In the genomic region with DNA sequence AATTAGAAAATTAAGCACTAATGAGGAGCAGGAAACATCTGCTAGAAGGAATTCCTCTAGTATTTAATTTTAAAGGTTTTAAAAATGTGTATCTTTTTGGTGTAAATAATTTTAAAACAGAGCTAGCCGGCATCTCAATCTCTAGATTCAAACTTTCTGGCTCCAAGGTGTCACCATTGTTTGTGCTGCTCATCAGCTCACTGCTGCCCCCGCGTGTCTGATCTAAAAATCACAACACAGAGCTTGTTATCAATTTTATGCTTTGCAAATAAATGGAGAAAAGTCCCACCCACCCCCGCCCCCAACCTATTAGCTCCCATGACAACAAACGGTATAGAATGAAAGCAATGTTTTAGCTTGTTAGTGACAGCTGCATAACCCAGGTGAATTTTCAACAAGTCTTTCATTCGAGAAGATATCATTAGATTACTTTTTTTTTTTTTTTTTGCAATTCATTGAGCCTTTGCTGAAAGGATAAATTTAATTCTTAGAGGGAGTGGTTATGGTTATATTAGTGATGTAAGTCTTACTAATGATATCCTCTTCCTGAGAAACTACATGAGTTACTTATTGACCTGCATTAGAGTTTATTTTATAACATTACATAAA, we compare ENCODE assay signal across 8 cellular contexts. TPM values are rescaled to one million over a fixed set of nuclear protein-coding genes. Genes with fewer than 3 reads are reported as not detected.
DNase-seq lines count a peak whose midpoint lies in the region; ATAC-seq, FAIRE-seq and TF ChIP-seq lines count a peak whose summit lies in the region.

No MANE protein-coding gene starts in this region.

- H3K4me3 ChIP-seq in ovary (peak overlapping the region; percentile 51), thoracic aorta (peak overlapping the region; percentile 96)

- 1 to 2% (median 2%) methylated on average over 6 of the region's 6 CpGs for WGBS in ovary, 3 donors

- peaks cover 13% of the 10 kb centered on the region for H3K4me1 Mint-ChIP-seq in activated naive CD8-positive, alpha-beta T cell (ENCODE audit: low read depth)

- peak overlapping the region; percentile 89 for H3K4me3 Mint-ChIP-seq in activated naive CD8-positive, alpha-beta T cell

- TF ChIP-seq CTCF in ovary (IDR thresholded peaks at IDR 0.05) (peak in 2 of 3 donors; percentile 55 to 60), thoracic aorta (IDR thresholded peaks at IDR 0.05) (peak; percentile 77)

- H3K9me3 ChIP-seq in ovary (no peaks in the 10 kb centered on the region), thoracic aorta (no peaks in the 10 kb centered on the region)

- no peaks in the 10 kb centered on the region for H3K9me3 Mint-ChIP-seq in activated naive CD8-positive, alpha-beta T cell (ENCODE audit: low read depth)

- peak; percentile 70 for DNase-seq in GM19239 (ENCODE audit: insufficient read length, low spot score)
- peak; percentile 68 for DNase-seq in NCI-H1048 (lab: John Stamatoyannopoulos, UW)
- peak; percentile 89 for DNase-seq in Right ventricle myocardium inferior (ENCODE audit: missing footprints)
- peak; percentile 64 to 85 (median 82) for DNase-seq in ovary
- peak; percentile 40 for DNase-seq in thoracic aorta (ENCODE audit: low spot score)

- H3K36me3 ChIP-seq in ovary = no peaks in the 10 kb centered on the region
- no peaks in the 10 kb centered on the region for H3K36me3 ChIP-seq in thoracic aorta

- H3K36me3 Mint-ChIP-seq in activated naive CD8-positive, alpha-beta T cell = no peaks in the 10 kb centered on the region

- peak; percentile 83 for ATAC-seq in SK-N-SH treated with all-trans-retinoic acid at 6 μM for 48 hours
- ATAC-seq in Right ventricle myocardium inferior = peak; percentile 70
- no peak for ATAC-seq in thoracic aorta (ENCODE audit: insufficient number of reproducible peaks, low FRiP score, low read depth)

- H3K27ac ChIP-seq in ovary = peak overlapping the region; percentile 44 to 65
- peak overlapping the region; percentile 49 to 73 for H3K27ac ChIP-seq in thoracic aorta

- H3K27ac Mint-ChIP-seq in activated naive CD8-positive, alpha-beta T cell = peak overlapping the region; percentile 73

- intact Hi-C loops in Right ventricle myocardium inferior (cut with DNase I) (loop anchor here (1.0 to 5.0 kb wide), 2 partner anchors 29 to 68 kb away; partner anchors contain the start of gene NIN), ovary (cut with DNase I) (no loop called here)

- TF ChIP-seq POLR2A in ovary (IDR thresholded peaks at IDR 0.05) = no peak

- TF ChIP-seq EP300 in ovary (IDR thresholded peaks at IDR 0.05) = no peak

- peaks cover 3% of the 10 kb centered on the region for H3K27me3 Mint-ChIP-seq in activated naive CD8-positive, alpha-beta T cell

- H3K4me1 ChIP-seq in ovary (ENCODE audit: insufficient read depth) (peaks cover 2% of the 10 kb centered on the region), thoracic aorta (ENCODE audit: control insufficient read depth in 1 of 2, low read depth in 2 of 2) (peaks cover 0 to 5% of the 10 kb centered on the region in 2 donors)

- H3K27me3 ChIP-seq in ovary = no peaks in the 10 kb centered on the region
- H3K27me3 ChIP-seq in thoracic aorta (replicated peaks; ENCODE audit: insufficient read depth) = no peaks in the 10 kb centered on the region

- FAIRE-seq in A204.1 (lab: Jason Lieb, UNC) (peak; percentile 90), GM19239 (lab: Jason Lieb, UNC) (peak; percentile 96)

TF ChIP-seq in SK-N-SH treated with all-trans-retinoic acid at 6 μM for 48 hours, 23 proteins besides CTCF, POLR2A, EP300 and RAD21:
- no peak for TF ChIP-seq TOX (CRISPR knock-in tag; IDR thresholded peaks at IDR 0.05; ENCODE audit: borderline replicate concordance)
- TF ChIP-seq, protein P1, sequence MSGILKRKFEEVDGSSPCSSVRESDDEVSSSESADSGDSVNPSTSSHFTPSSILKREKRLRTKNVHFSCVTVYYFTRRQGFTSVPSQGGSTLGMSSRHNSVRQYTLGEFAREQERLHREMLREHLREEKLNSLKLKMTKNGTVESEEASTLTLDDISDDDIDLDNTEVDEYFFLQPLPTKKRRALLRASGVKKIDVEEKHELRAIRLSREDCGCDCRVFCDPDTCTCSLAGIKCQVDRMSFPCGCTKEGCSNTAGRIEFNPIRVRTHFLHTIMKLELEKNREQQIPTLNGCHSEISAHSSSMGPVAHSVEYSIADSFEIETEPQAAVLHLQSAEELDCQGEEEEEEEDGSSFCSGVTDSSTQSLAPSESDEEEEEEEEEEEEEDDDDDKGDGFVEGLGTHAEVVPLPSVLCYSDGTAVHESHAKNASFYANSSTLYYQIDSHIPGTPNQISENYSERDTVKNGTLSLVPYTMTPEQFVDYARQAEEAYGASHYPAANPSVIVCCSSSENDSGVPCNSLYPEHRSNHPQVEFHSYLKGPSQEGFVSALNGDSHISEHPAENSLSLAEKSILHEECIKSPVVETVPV (CRISPR knock-in tag; IDR thresholded peaks at IDR 0.05) = no peak
- no peak for TF ChIP-seq PATZ1 (CRISPR knock-in tag; IDR thresholded peaks at IDR 0.05; ENCODE audit: borderline replicate concordance)
- TF ChIP-seq CSDC2 (CRISPR knock-in tag; IDR thresholded peaks at IDR 0.05) = no peak
- TF ChIP-seq GLIS3 (CRISPR knock-in tag; IDR thresholded peaks at IDR 0.05) = no peak
- TF ChIP-seq ARNTL (CRISPR knock-in tag; IDR thresholded peaks at IDR 0.05; ENCODE audit: borderline replicate concordance, low read depth) = no peak
TF ChIP-seq in SK-N-SH treated with all-trans-retinoic acid at 6 μM for 48 hours: peak in this region for 0.

RNA-seq across cellular contexts. Expression of gene ABHD12B, which starts 11.3 kb away (rescaled TPM):
- total RNA-seq in Right ventricle myocardium inferior (not detected), ovary (1 to 10 TPM in 1 of 7 donors, under 1 TPM in 1, not detected in 5; 0.84 to 5.1 TPM), thoracic aorta (not detected)
- polyA plus RNA-seq in ovary = under 1 TPM in 1 of 2 donors, not detected in 1; 0.45 TPM

RNA-seq across cellular contexts. Expression of gene NIN, which starts 29.6 kb away (rescaled TPM):
- total RNA-seq in Right ventricle myocardium inferior (22.2 TPM), ovary (10 to 100 TPM; 16.0 to 32.4 (median 28.1) TPM), thoracic aorta (10 to 100 TPM; 31.0 to 37.4 TPM)
- 10 to 100 TPM in 1 of 2 donors, 1 to 10 TPM in 1; 6.4 to 12.2 TPM for polyA plus RNA-seq in ovary
